Comparison of ENCODE assay signal across 21 cellular contexts in genomic region chr1:222239130-222239529, GRCh38.
"Had no signal": no experiment of that assay in that cellular context is flagged by ENCODE, and none has a peak within 500 bp of the region (broad histone marks: within the 10 kb centered on the region; RNA-seq: fewer than 3 reads in every experiment).

No MANE protein-coding gene starts in this region.

- H3K27ac ChIP-seq: HL-60, SJCRH30 had no signal

- H3K36me3 ChIP-seq: MG63, SJCRH30 had no signal

- H3K27me3 ChIP-seq: MG63 had no signal

- H3K9me3 ChIP-seq: MG63, SJCRH30 had no signal

- H3K4me3 ChIP-seq: MG63, SJCRH30 had no signal

- DNase-seq: KBM-7; MG63; NCI-H1092; NCI-H1417 treated with DMSO at 0.1 percent for 48 hours; NCI-H146; NCI-H1694 treated with DMSO at 0.1 percent for 48 hours; NCI-H1930; NCI-H2081; NCI-H2107; NCI-H2227 treated with DMSO at 0.1 percent for 48 hours; NCI-H524; NCI-H774; NK-92 treated with Interleukin-12 subunit alpha and Interleukin-12 subunit beta, amount 100 ng/mL, for 24 hours; PC-3; SHP77 treated with DMSO at 0.1 percent for 48 hours; SJCRH30; T-helper 1 cell had no signal

- ATAC-seq: Panc1, PC-3, Right ventricle myocardium inferior, SK-N-SH treated with all-trans-retinoic acid at 6 μM for 48 hours had no signal

- H3K4me1 ChIP-seq: SJCRH30 had no signal
